Comparison of ENCODE assay signal across 20 cellular contexts in the genomic region with DNA sequence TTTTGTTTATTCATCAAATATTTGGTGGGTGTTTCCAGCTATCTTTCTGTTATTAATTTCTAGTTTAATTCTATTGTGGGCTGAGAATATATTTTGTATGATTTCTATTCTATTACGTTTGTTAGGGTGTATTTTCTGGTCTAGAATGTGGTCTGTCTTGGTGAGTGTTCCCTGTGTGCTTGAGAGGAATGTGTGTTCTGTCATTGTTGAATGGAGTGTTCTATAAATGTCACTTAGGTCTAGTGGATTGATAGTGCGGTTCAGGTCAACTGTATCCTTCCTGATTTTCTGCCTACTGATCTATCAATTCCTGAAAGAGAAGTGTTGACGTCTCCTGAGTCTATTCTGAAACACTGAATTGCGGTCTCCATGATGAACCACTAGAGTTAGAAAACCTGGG. TPM values are rescaled to one million over a fixed set of nuclear protein-coding genes. Genes with fewer than 3 reads are reported as not detected.
DNase-seq lines count a peak whose midpoint lies in the region; ATAC-seq, FAIRE-seq and TF ChIP-seq lines count a peak whose summit lies in the region.
"Had no signal": no experiment of that assay in that cellular context is flagged by ENCODE, and none has a peak within 500 bp of the region (broad histone marks: within the 10 kb centered on the region; RNA-seq: fewer than 3 reads in every experiment).

No MANE protein-coding gene starts in this region.

- H3K9me3 Mint-ChIP-seq in HFFc6 = no peaks in the 10 kb centered on the region
- H3K9me3 Mint-ChIP-seq in chondrocyte (ENCODE audit: low read depth) = no peaks in the 10 kb centered on the region
- no peaks in the 10 kb centered on the region for H3K9me3 Mint-ChIP-seq in stimulated activated naive B cell treated with anti-CD40 and anti-IgM and Interleukin-4, amounts not matched to agents 10 μg/mL and 1 μg/mL and 100 μg/mL, for 72 hours
- H3K9me3 Mint-ChIP-seq: CD4-positive, alpha-beta T cell; H9 had no signal

- H3K4me2 ChIP-seq in keratinocyte (ENCODE audit: control insufficient read depth, extremely low read depth, insufficient read depth, low read depth, low read length) = peak overlapping the region; percentile 73

- H3K4me3 Mint-ChIP-seq in HFFc6 = no peak overlapping the region
- H3K4me3 Mint-ChIP-seq in chondrocyte (ENCODE audit: unreplicated experiment) = peak overlapping the region; percentile 4
- H3K4me3 Mint-ChIP-seq in stimulated activated naive B cell treated with anti-CD40 and anti-IgM and Interleukin-4, amounts not matched to agents 10 μg/mL and 1 μg/mL and 100 μg/mL, for 72 hours = no peak overlapping the region
- H3K4me3 Mint-ChIP-seq: activated CD8-positive, alpha-beta T cell treated with anti-CD3 and anti-CD28 coated beads, Interleukin-2, amount 10 ng/mL, durations not matched to agents 7 days and 5 days; CD4-positive, alpha-beta T cell; H9 had no signal

- H3K36me3 ChIP-seq in keratinocyte (ENCODE audit: control insufficient read depth in 2 of 2, extremely low read depth in 1 of 2, insufficient read depth in 2 of 2, low read length in 2 of 2) (peaks cover 5 to 15% of the 10 kb centered on the region in 2 experiments), subcutaneous abdominal adipose tissue (ENCODE audit: control insufficient read depth in 5 of 5, insufficient read depth in 5 of 5, low read length in 5 of 5) (peaks cover 0 to 3% (median 0%) of the 10 kb centered on the region in 5 donors), BE2C (no peaks in the 10 kb centered on the region)
- H3K36me3 ChIP-seq: neutrophil had no signal

- H3K4me1 ChIP-seq in keratinocyte (ENCODE audit: control insufficient read depth, extremely low read depth, insufficient read depth, low read length) (peaks cover 58% of the 10 kb centered on the region), subcutaneous abdominal adipose tissue (ENCODE audit: control insufficient read depth in 5 of 5, insufficient read depth in 5 of 5, low read length in 5 of 5) (peaks cover 13 to 45% (median 34%) of the 10 kb centered on the region in 5 donors), BE2C (no peaks in the 10 kb centered on the region)

- peaks cover 12% of the 10 kb centered on the region for H3K27me3 Mint-ChIP-seq in HFFc6 (ENCODE audit: insufficient read depth)
- no peaks in the 10 kb centered on the region for H3K27me3 Mint-ChIP-seq in chondrocyte (ENCODE audit: low read depth)
- peaks cover 41 to 50% of the 10 kb centered on the region in 2 donors for H3K27me3 Mint-ChIP-seq in stimulated activated naive B cell treated with anti-CD40 and anti-IgM and Interleukin-4, amounts not matched to agents 10 μg/mL and 1 μg/mL and 100 μg/mL, for 72 hours

- H3K36me3 Mint-ChIP-seq in HFFc6 (ENCODE audit: low read depth) (peaks cover 1% of the 10 kb centered on the region; the same call in 1 of the 2 replicates), chondrocyte (ENCODE audit: low read depth) (peaks cover 8% of the 10 kb centered on the region)
- no peaks in the 10 kb centered on the region for H3K36me3 Mint-ChIP-seq in stimulated activated naive B cell treated with anti-CD40 and anti-IgM and Interleukin-4, amounts not matched to agents 10 μg/mL and 1 μg/mL and 100 μg/mL, for 72 hours

- H2AFZ ChIP-seq in keratinocyte (ENCODE audit: control insufficient read depth, low read length) = no peak overlapping the region

- H3K9me1 ChIP-seq in keratinocyte (ENCODE audit: control insufficient read depth, extremely low read depth, insufficient read depth, low read length) = no peaks in the 10 kb centered on the region

- H4K20me1 ChIP-seq in keratinocyte (ENCODE audit: control insufficient read depth, extremely low read depth, insufficient read depth, low read length) = peaks cover 4% of the 10 kb centered on the region

- peaks cover 70% of the 10 kb centered on the region for H3K79me2 ChIP-seq in keratinocyte (ENCODE audit: control insufficient read depth, insufficient read depth, low read length)

- no peak for FAIRE-seq in keratinocyte (lab: Jason Lieb, UNC)
- FAIRE-seq: K562 had no signal

- DNase-seq in HFFc6 = no peak
- DNase-seq in chondrocyte (ENCODE audit: low spot score) = no peak
- DNase-seq in keratinocyte (ENCODE audit: low read depth, low spot score) = no peak
- no peak for DNase-seq in stimulated activated naive B cell treated with anti-CD40 and anti-IgM and Interleukin-4, amounts not matched to agents 10 μg/mL and 1 μg/mL and 100 μg/mL, for 72 hours
- no peak for DNase-seq in BE2C
- no peak for DNase-seq in NCI-H1105 (lab: John Stamatoyannopoulos, UW)
- DNase-seq: activated CD8-positive, alpha-beta T cell treated with anti-CD3 and anti-CD28 coated beads, Interleukin-2, amount 10 ng/mL, durations not matched to agents 7 days and 5 days; CD4-positive, alpha-beta T cell; H9; hippocampal formation; NCI-H1694; NCI-H2171 treated with DMSO at 0.1 percent for 48 hours; NCI-H748 treated with DMSO at 0.1 percent for 48 hours had no signal

- no peak for TF ChIP-seq CTCF in HFFc6 (IDR thresholded peaks at IDR 0.05)
- TF ChIP-seq CTCF in chondrocyte (IDR thresholded peaks at IDR 0.05) = no peak
- no peak for TF ChIP-seq CTCF in keratinocyte (optimal IDR thresholded peaks at IDR 0.05 in 1 of 3, IDR thresholded peaks at IDR 0.05 in 1 of 3, conservative IDR thresholded peaks at IDR 0.05 in 1 of 3; ENCODE audit: extremely low read depth in 1 of 3, insufficient read depth in 2 of 3, low read length in 3 of 3)
- no peak for TF ChIP-seq CTCF in BE2C (IDR thresholded peaks at IDR 0.05; ENCODE audit: low read depth, low read length)

- H3K27ac Mint-ChIP-seq in HFFc6 (peak overlapping the region; percentile 76), chondrocyte (ENCODE audit: unreplicated experiment) (peak overlapping the region; percentile 96)
- no peak overlapping the region for H3K27ac Mint-ChIP-seq in stimulated activated naive B cell treated with anti-CD40 and anti-IgM and Interleukin-4, amounts not matched to agents 10 μg/mL and 1 μg/mL and 100 μg/mL, for 72 hours
- H3K27ac Mint-ChIP-seq: activated CD8-positive, alpha-beta T cell treated with anti-CD3 and anti-CD28 coated beads, Interleukin-2, amount 10 ng/mL, durations not matched to agents 7 days and 5 days; CD4-positive, alpha-beta T cell; H9 had no signal

- no peak overlapping the region for H3K9ac ChIP-seq in keratinocyte (ENCODE audit: control insufficient read depth, extremely low read depth, insufficient read depth, low read length)
- peak overlapping the region in 1 of 5 donors; percentile 41 for H3K9ac ChIP-seq in subcutaneous abdominal adipose tissue (ENCODE audit: low read length in 5 of 5)

- no peak for ATAC-seq in stimulated activated naive B cell treated with anti-CD40 and anti-IgM and Interleukin-4, amounts not matched to agents 10 μg/mL and 1 μg/mL and 100 μg/mL, for 72 hours (replicated peaks)
- ATAC-seq in GM19023 (IDR thresholded peaks at IDR 0.05; ENCODE audit: unreplicated experiment) = no peak
- ATAC-seq: activated CD4-positive, CD25-positive, alpha-beta regulatory T cell treated with anti-CD3 and anti-CD28 coated beads, Interleukin-2, amount 50 U/mL, for 24 hours; activated CD8-positive, alpha-beta T cell treated with anti-CD3 and anti-CD28 coated beads, Interleukin-2, amount 10 ng/mL, durations not matched to agents 7 days and 5 days; K562 had no signal

- no peak overlapping the region for H3K4me3 ChIP-seq in keratinocyte (ENCODE audit: control insufficient read depth in 2 of 3, extremely low read depth in 1 of 3, insufficient read depth in 2 of 3, low read depth in 1 of 3, low read length in 3 of 3)
- no peak overlapping the region for H3K4me3 ChIP-seq in subcutaneous abdominal adipose tissue (ENCODE audit: low read depth in 1 of 5, low read length in 5 of 5)
- H3K4me3 ChIP-seq in BE2C (ENCODE audit: low read depth, low read length) = no peak overlapping the region
- H3K4me3 ChIP-seq: K562 had no signal

- H3K27me3 ChIP-seq in keratinocyte (ENCODE audit: control insufficient read depth, extremely low read depth, insufficient read depth, low read length) = peaks cover 2% of the 10 kb centered on the region
- H3K27me3 ChIP-seq in subcutaneous abdominal adipose tissue (ENCODE audit: control insufficient read depth in 5 of 5, insufficient read depth in 4 of 5, low read length in 5 of 5) = no peaks in the 10 kb centered on the region
- H3K27me3 ChIP-seq in BE2C = peaks cover 31% of the 10 kb centered on the region

- H3K9me3 ChIP-seq in keratinocyte (ENCODE audit: control insufficient read depth, low read depth, low read length) (no peaks in the 10 kb centered on the region), subcutaneous abdominal adipose tissue (ENCODE audit: control insufficient read depth in 5 of 5, low read length in 5 of 5) (no peaks in the 10 kb centered on the region), BE2C (no peaks in the 10 kb centered on the region)
- H3K9me3 ChIP-seq: neutrophil had no signal

- H3K4me1 Mint-ChIP-seq in HFFc6 (ENCODE audit: low read depth) (peaks cover 46% of the 10 kb centered on the region), chondrocyte (ENCODE audit: low read depth) (peaks cover 96% of the 10 kb centered on the region)
- peaks cover 1 to 6% of the 10 kb centered on the region in 2 donors for H3K4me1 Mint-ChIP-seq in stimulated activated naive B cell treated with anti-CD40 and anti-IgM and Interleukin-4, amounts not matched to agents 10 μg/mL and 1 μg/mL and 100 μg/mL, for 72 hours

- dilution Hi-C loops in keratinocyte (cut with MboI; ENCODE audit: extremely low pct_ligation_motif_present, low sequenced_read_pairs) = no loop called here

- H3K27ac ChIP-seq in keratinocyte (ENCODE audit: control insufficient read depth, insufficient read depth, low read length) (peak overlapping the region; percentile 71), subcutaneous abdominal adipose tissue (ENCODE audit: low read depth, low read length) (peak overlapping the region; percentile 74)
- H3K27ac ChIP-seq: neutrophil had no signal

RNA-seq across cellular contexts. Expression of a gene that starts 8.5 kb away (rescaled TPM):
- total RNA-seq in HFFc6 (2021; fragmentation: NEBNext Ultra II Directional; extraction: Animal tissue kit (Norgen Biotek cat#: 25700)) = 10 to 100 TPM; 55.0 to 67.2 (median 61.9) TPM
- 1,260 to 1,504 TPM (median 1,485 TPM) in 3 replicates for total RNA-seq in chondrocyte
- 353 to 506 TPM (median 412 TPM) in 3 replicates for polyA plus RNA-seq in keratinocyte
- polyA plus RNA-seq in keratinocyte (2011; ENCODE audit: low read depth) = 77.7 TPM
- 332 and 372 TPM in 2 replicates for polyA plus RNA-seq in keratinocyte (2011; cell fraction: cytosol; rRNA removed)
- polyA plus RNA-seq in keratinocyte (2011; cell fraction: nucleus; rRNA removed) = 463 and 555 TPM in 2 replicates
- polyA plus RNA-seq in keratinocyte (2012; ENCODE audit: low replicate concordance) = 189 and 262 TPM in 2 replicates
- 106 to 221 TPM (median 187 TPM) in 3 replicates for polyA minus RNA-seq in keratinocyte
- 191 TPM for polyA minus RNA-seq in keratinocyte (2011; cell fraction: cytosol; rRNA and poly(A)+ RNA removed)
- 118 and 182 TPM in 2 replicates for polyA minus RNA-seq in keratinocyte (2011; cell fraction: nucleus; rRNA and poly(A)+ RNA removed)
- polyA plus RNA-seq in BE2C (2012; ENCODE audit: insufficient read depth, insufficient read length, low read depth) = not detected
- total RNA-seq: activated CD8-positive, alpha-beta T cell treated with anti-CD3 and anti-CD28 coated beads, Interleukin-2, amount 10 ng/mL, durations not matched to agents 7 days and 5 days; CD4-positive, alpha-beta T cell had no signal

RNA-seq across cellular contexts. Expression of a gene that starts 15.4 kb away (rescaled TPM):
- total RNA-seq in HFFc6 (2021; fragmentation: NEBNext Ultra II Directional; extraction: Animal tissue kit (Norgen Biotek cat#: 25700)) = not detected
- total RNA-seq in chondrocyte = 0.62 to 1.1 TPM in 2 of 3 replicates, not detected in the other
- 0.08 TPM in 1 of 3 replicates, not detected in the others for polyA plus RNA-seq in keratinocyte
- not detected for polyA plus RNA-seq in keratinocyte (2011; ENCODE audit: low read depth)
- not detected in 2 replicates for polyA plus RNA-seq in keratinocyte (2011; cell fraction: cytosol; rRNA removed)
- not detected in 2 replicates for polyA plus RNA-seq in keratinocyte (2011; cell fraction: nucleus; rRNA removed)
- not detected in 2 replicates for polyA plus RNA-seq in keratinocyte (2012; ENCODE audit: low replicate concordance)
- polyA minus RNA-seq in keratinocyte = 0.29 to 1.3 TPM (median 0.56 TPM) in 3 replicates
- not detected for polyA minus RNA-seq in keratinocyte (2011; cell fraction: cytosol; rRNA and poly(A)+ RNA removed)
- not detected in 2 replicates for polyA minus RNA-seq in keratinocyte (2011; cell fraction: nucleus; rRNA and poly(A)+ RNA removed)
- polyA plus RNA-seq in BE2C (2012; ENCODE audit: insufficient read depth, insufficient read length, low read depth) = not detected
- total RNA-seq: activated CD8-positive, alpha-beta T cell treated with anti-CD3 and anti-CD28 coated beads, Interleukin-2, amount 10 ng/mL, durations not matched to agents 7 days and 5 days; CD4-positive, alpha-beta T cell; G401; H9; K562; lung microvascular endothelial cell had no signal
- polyA plus RNA-seq: K562 had no signal

Comparison
In these comparisons a context has a peak if more than half of its experiments do, and no peak if none do; other contexts are left out.
1. RNA of a gene that starts 8.5 kb away (total RNA-seq): 1,260 to 1,504 TPM in chondrocyte; 55.0 to 67.2 TPM in HFFc6; every median in the first group is over 10 times any median in the second.